In the genomic region with DNA sequence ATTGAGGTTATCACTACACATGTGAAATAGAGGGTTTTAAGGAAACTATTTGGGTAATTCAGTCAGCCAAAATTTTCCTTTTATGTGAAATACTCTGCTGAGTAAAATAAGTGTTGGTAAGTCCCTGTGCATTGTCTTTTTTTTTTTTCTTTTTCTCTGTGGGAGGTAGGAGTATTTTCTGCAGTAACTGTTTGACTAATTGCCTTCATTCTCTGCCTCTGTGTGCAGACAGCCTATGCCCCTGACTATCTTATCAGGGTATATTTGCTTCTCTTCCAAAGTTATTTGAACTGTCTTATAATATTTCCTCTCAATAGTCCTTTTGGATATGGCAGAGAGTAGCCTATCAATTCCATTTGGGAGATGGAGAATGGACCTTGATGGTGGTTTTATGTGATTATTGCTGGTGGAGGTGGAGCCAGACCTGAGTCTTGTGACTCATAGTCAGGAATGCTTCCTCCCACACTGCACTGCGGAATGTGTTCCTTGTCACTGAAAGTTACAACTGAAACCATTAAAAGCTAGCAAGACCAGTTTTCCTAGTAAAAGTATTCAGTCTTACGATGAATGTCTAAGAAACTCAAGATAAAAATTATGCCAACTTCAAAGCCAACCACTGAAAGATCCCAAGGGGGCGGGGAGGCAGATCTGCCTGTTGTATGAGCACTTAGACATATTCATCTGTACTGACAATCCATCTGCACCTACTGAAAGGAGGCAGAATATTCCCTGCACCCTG, we compare ENCODE assay signal across 11 cellular contexts. TPM values are rescaled to one million over a fixed set of nuclear protein-coding genes. Genes with fewer than 3 reads are reported as not detected.
DNase-seq lines count a peak whose midpoint lies in the region; ATAC-seq and TF ChIP-seq lines count a peak whose summit lies in the region.
"Had no signal": no experiment of that assay in that cellular context is flagged by ENCODE, and none has a peak within 500 bp of the region (broad histone marks: within the 10 kb centered on the region; RNA-seq: fewer than 3 reads in every experiment).

No MANE protein-coding gene starts in this region.

- peak; percentile 97 for ATAC-seq in body of pancreas
- peak; percentile 67 for ATAC-seq in upper lobe of right lung
- ATAC-seq: stimulated activated naive CD8-positive, alpha-beta T cell treated with anti-CD3 and anti-CD28 coated beads, Interleukin-15, amount 100 ng/mL, for 72 hours had no signal

- 23 to 35% methylated on average over 3 of the region's 3 CpGs for WGBS in body of pancreas, 2 donors

- peaks cover 23% of the 10 kb centered on the region for H3K4me1 ChIP-seq in body of pancreas
- no peaks in the 10 kb centered on the region for H3K4me1 ChIP-seq in upper lobe of right lung

- no peaks in the 10 kb centered on the region for H3K9me3 ChIP-seq in body of pancreas
- no peaks in the 10 kb centered on the region for H3K9me3 ChIP-seq in upper lobe of right lung

- H3K4me3 ChIP-seq in body of pancreas: no peak overlapping the region
- no peak overlapping the region for H3K4me3 ChIP-seq in upper lobe of right lung

- TF ChIP-seq POLR2A in body of pancreas (IDR thresholded peaks at IDR 0.05): no peak

- no peaks in the 10 kb centered on the region for H3K36me3 ChIP-seq in body of pancreas (replicated peaks in 1 of 2; ENCODE audit: insufficient read depth in 1 of 2, low read depth in 2 of 2)
- H3K36me3 ChIP-seq in upper lobe of right lung: no peaks in the 10 kb centered on the region

- peak overlapping the region; percentile 52 to 78 (median 64) for H3K27ac ChIP-seq in body of pancreas
- H3K27ac ChIP-seq in upper lobe of right lung: no peak overlapping the region

- TF ChIP-seq CTCF in body of pancreas (IDR thresholded peaks at IDR 0.05) (no peak), upper lobe of right lung (IDR thresholded peaks at IDR 0.05) (no peak)

- intact Hi-C loops in body of pancreas (cut with DNase I): no loop called here
- intact Hi-C loops in upper lobe of right lung (cut with DNase I): no loop called here

- DNase-seq in HK-2 (ENCODE audit: unreplicated experiment) (peak; percentile 4), body of pancreas (peak; percentile 60 to 84 (median 78)), left kidney (ENCODE audit: low read depth, low spot score) (peak; percentile 73), upper lobe of right lung (no peak), NCI-H510A treated with DMSO at 0.1 percent for 48 hours (lab: John Stamatoyannopoulos, UW) (no peak)
- DNase-seq in stimulated activated naive CD4-positive, alpha-beta T cell treated with Interleukin-2 at 50 U/mL for 16 hours (lab: John Stamatoyannopoulos, UW): no peak
- no peak for DNase-seq in activated CD4-positive, alpha-beta T cell treated with anti-CD3 and anti-CD28 coated beads for 4 hours
- DNase-seq: activated T-cell treated with anti-CD3 and anti-CD28 coated beads, Interleukin-2, amount 50 U/mL, for 24 hours; GF-D8; stimulated activated CD4-positive, alpha-beta T cell treated with anti-CD3 and anti-CD28 coated beads, Interleukin-15, amount 100 ng/mL, for 24 hours; stimulated activated naive CD8-positive, alpha-beta T cell treated with anti-CD3 and anti-CD28 coated beads, Interleukin-15, amount 100 ng/mL, for 72 hours had no signal

- H3K27me3 ChIP-seq in body of pancreas (no peaks in the 10 kb centered on the region), upper lobe of right lung (no peaks in the 10 kb centered on the region)

RNA-seq across cellular contexts. Expression of gene STXBP6, which starts 40.9 kb away (rescaled TPM):
- total RNA-seq in body of pancreas (10 to 100 TPM; 20.1 to 28.3 TPM), upper lobe of right lung (27.4 TPM)

Comparison
In these comparisons a context has a peak if more than half of its experiments do, and no peak if none do; other contexts are left out.
1. DNase-seq: peak in HK-2 (single experiment), body of pancreas (4 of 4) and left kidney (single experiment); none in upper lobe of right lung (single experiment), stimulated activated naive CD4-positive, alpha-beta T cell treated with Interleukin-2 at 50 U/mL for 16 hours (single experiment), NCI-H510A treated with DMSO at 0.1 percent for 48 hours (single experiment) and activated CD4-positive, alpha-beta T cell treated with anti-CD3 and anti-CD28 coated beads for 4 hours (0 of 2).